Comparison of ENCODE assay signal across 8 cellular contexts in genomic region chr5:141969783-141970741, GRCh38. TPM values are rescaled to one million over a fixed set of nuclear protein-coding genes. Genes with fewer than 3 reads are reported as not detected.
DNase-seq lines count a peak whose midpoint lies in the region; ATAC-seq and TF ChIP-seq lines count a peak whose summit lies in the region.

No MANE protein-coding gene starts in this region.

- H3K4me1 Mint-ChIP-seq in CD4-positive, CD25-positive, alpha-beta regulatory T cell: peaks cover 20 to 59% (median 42%) of the 10 kb centered on the region in 4 donors

- no peaks in the 10 kb centered on the region for H3K9me3 Mint-ChIP-seq in CD4-positive, CD25-positive, alpha-beta regulatory T cell

- no peaks in the 10 kb centered on the region for H3K27me3 ChIP-seq in CD4-positive, CD25-positive, alpha-beta regulatory T cell (ENCODE audit: control insufficient read depth, insufficient read depth, low read length)
- H3K27me3 ChIP-seq in esophagus (ENCODE audit: control insufficient read depth in 1 of 2, insufficient read depth in 2 of 2, low read length in 2 of 2) (no peaks in the 10 kb centered on the region), ovary (no peaks in the 10 kb centered on the region)

- in situ Hi-C loops in SK-MEL-5 (cut with HindIII; ENCODE audit: low pct_unique_long_range_greater_than_20kb, low sequenced_read_pairs): no loop called here

- peak overlapping the region; percentile 93 for H3K27ac ChIP-seq in CD4-positive, CD25-positive, alpha-beta regulatory T cell (ENCODE audit: insufficient read depth, low read length, poor library complexity, severe bottlenecking)
- H3K27ac ChIP-seq in esophagus (ENCODE audit: low read depth in 2 of 2, low read length in 1 of 2): peak overlapping the region; percentile 97 to 98
- peak overlapping the region in 1 of 2 donors; percentile 62 for H3K27ac ChIP-seq in ovary

- no peak for TF ChIP-seq EP300 in ovary (IDR thresholded peaks at IDR 0.05)

- H3K36me3 Mint-ChIP-seq in CD4-positive, CD25-positive, alpha-beta regulatory T cell: peaks cover 17% of the 10 kb centered on the region

- peak overlapping the region; percentile 96 to 98 (median 97) for H3K27ac Mint-ChIP-seq in CD4-positive, CD25-positive, alpha-beta regulatory T cell

- no peaks in the 10 kb centered on the region for H3K27me3 Mint-ChIP-seq in CD4-positive, CD25-positive, alpha-beta regulatory T cell

- peak overlapping the region; percentile 95 to 100 (median 96) for H3K4me3 Mint-ChIP-seq in CD4-positive, CD25-positive, alpha-beta regulatory T cell

- no peak for ATAC-seq in CD4-positive, CD25-positive, alpha-beta regulatory T cell (ENCODE audit: low read depth in 2 of 2)
- peak; percentile 59 for ATAC-seq in GM19351 (IDR thresholded peaks at IDR 0.05; ENCODE audit: unreplicated experiment)
- ATAC-seq in HG03342 (IDR thresholded peaks at IDR 0.05; ENCODE audit: unreplicated experiment): peak; percentile 58

- no peak for TF ChIP-seq CTCF in ovary (IDR thresholded peaks at IDR 0.05)

- H3K4me3 ChIP-seq in CD4-positive, CD25-positive, alpha-beta regulatory T cell (ENCODE audit: low read depth, low read length): peak overlapping the region; percentile 91
- H3K4me3 ChIP-seq in esophagus (ENCODE audit: low read depth in 1 of 2, low read length in 2 of 2) (peak overlapping the region; percentile 55 to 83), ovary (peak overlapping the region; percentile 86)

- H3K9me3 ChIP-seq in CD4-positive, CD25-positive, alpha-beta regulatory T cell (ENCODE audit: control insufficient read depth in 2 of 2, low read length in 2 of 2): no peaks in the 10 kb centered on the region
- H3K9me3 ChIP-seq in esophagus (ENCODE audit: control insufficient read depth in 2 of 2, insufficient read depth in 1 of 2, low read depth in 1 of 2, low read length in 1 of 2) (no peaks in the 10 kb centered on the region), ovary (no peaks in the 10 kb centered on the region)

- peaks cover 20% of the 10 kb centered on the region for H3K4me1 ChIP-seq in CD4-positive, CD25-positive, alpha-beta regulatory T cell (ENCODE audit: control insufficient read depth, insufficient read depth, low read length, poor library complexity, severe bottlenecking)
- H3K4me1 ChIP-seq in esophagus (ENCODE audit: control insufficient read depth in 2 of 2, insufficient read depth in 2 of 2, low read length in 1 of 2) (no peaks in the 10 kb centered on the region), ovary (ENCODE audit: insufficient read depth) (peaks cover 2% of the 10 kb centered on the region)

- TF ChIP-seq POLR2A in ovary (IDR thresholded peaks at IDR 0.05): no peak

- 63 to 73% methylated on average over 2 of the region's 2 CpGs for whole genome bisulfite sequencing in esophagus, 2 donors
- WGBS in ovary, 3 donors: 21 to 51% (median 35%) methylated on average over 2 of the region's 2 CpGs

- H3K36me3 ChIP-seq in CD4-positive, CD25-positive, alpha-beta regulatory T cell (ENCODE audit: control insufficient read depth, insufficient read depth, low read length): peaks cover 13% of the 10 kb centered on the region
- H3K36me3 ChIP-seq in esophagus (ENCODE audit: control insufficient read depth in 2 of 2, insufficient read depth in 2 of 2, low read length in 1 of 2): no peaks in the 10 kb centered on the region
- H3K36me3 ChIP-seq in ovary: no peaks in the 10 kb centered on the region

- intact Hi-C loops in ovary (cut with DNase I): no loop called here

- peak in 1 of 3 donors; percentile 67 for DNase-seq in CD4-positive, CD25-positive, alpha-beta regulatory T cell
- DNase-seq in SK-MEL-5 (ENCODE audit: low read depth, low spot score) (peak; percentile 89), ovary (no peak), NCI-H748 treated with DMSO at 0.1 percent for 48 hours (lab: John Stamatoyannopoulos, UW) (no peak), mucosa of gallbladder (ENCODE audit: low spot score) (no peak)

RNA-seq across cellular contexts. Expression of gene RNF14, which starts 1.2 kb away (rescaled TPM):
- total RNA-seq in CD4-positive, CD25-positive, alpha-beta regulatory T cell: 24.4 TPM
- 10 to 100 TPM; 38.2 to 56.8 (median 48.6) TPM for polyA plus RNA-seq in CD4-positive, CD25-positive, alpha-beta regulatory T cell
- 213 and 228 TPM in 2 replicates for total RNA-seq in SK-MEL-5 (2014; rRNA removed; shearing (Covaris generic))
- polyA plus RNA-seq in SK-MEL-5 (2015; cell fraction: cytosol; rRNA removed): 77.5 and 92.9 TPM in 2 replicates
- polyA plus RNA-seq in SK-MEL-5 (2015; cell fraction: nucleus; rRNA removed): 47.1 and 54.6 TPM in 2 replicates
- 10 to 100 TPM in 1 of 2 donors, 1 to 10 TPM in 1; 7.9 to 14.8 TPM for polyA plus RNA-seq in esophagus
- total RNA-seq in ovary: 10 to 100 TPM; 26.0 to 55.4 (median 42.6) TPM
- 10 to 100 TPM; 28.7 to 74.9 TPM for polyA plus RNA-seq in ovary
- total RNA-seq in mucosa of gallbladder: 62.7 TPM

RNA-seq across cellular contexts. Expression of gene PCDH12, which starts 12.1 kb away (rescaled TPM):
- total RNA-seq in CD4-positive, CD25-positive, alpha-beta regulatory T cell: not detected
- polyA plus RNA-seq in CD4-positive, CD25-positive, alpha-beta regulatory T cell: under 1 TPM; 0.12 to 0.33 (median 0.20) TPM
- not detected in 2 replicates for total RNA-seq in SK-MEL-5 (2014; rRNA removed; shearing (Covaris generic))
- polyA plus RNA-seq in SK-MEL-5 (2015; cell fraction: cytosol; rRNA removed): 0.04 TPM in 1 of 2 replicates, not detected in the other
- polyA plus RNA-seq in SK-MEL-5 (2015; cell fraction: nucleus; rRNA removed): not detected in 2 replicates
- under 1 TPM; 0.16 to 0.40 TPM for polyA plus RNA-seq in esophagus
- 1 to 10 TPM in 5 of 7 donors, under 1 TPM in 2; 0.61 to 3.6 (median 2.1) TPM for total RNA-seq in ovary
- polyA plus RNA-seq in ovary: 10 to 100 TPM in 1 of 2 donors, 1 to 10 TPM in 1; 1.6 to 11.1 TPM
- 3.6 TPM for total RNA-seq in mucosa of gallbladder

RNA-seq across cellular contexts. Expression of gene GNPDA1, which starts 42.8 kb away (rescaled TPM):
- 7.7 TPM for total RNA-seq in CD4-positive, CD25-positive, alpha-beta regulatory T cell
- polyA plus RNA-seq in CD4-positive, CD25-positive, alpha-beta regulatory T cell: 10 to 100 TPM; 21.6 to 25.4 (median 22.9) TPM
- total RNA-seq in SK-MEL-5 (2014; rRNA removed; shearing (Covaris generic)): 206 and 211 TPM in 2 replicates
- 167 and 178 TPM in 2 replicates for polyA plus RNA-seq in SK-MEL-5 (2015; cell fraction: cytosol; rRNA removed)
- polyA plus RNA-seq in SK-MEL-5 (2015; cell fraction: nucleus; rRNA removed): 153 and 186 TPM in 2 replicates
- polyA plus RNA-seq in esophagus (1 to 10 TPM; 6.2 to 8.5 TPM), ovary (100 to 1,000 TPM in 1 of 2 donors, 10 to 100 TPM in 1; 23.2 to 108 TPM)
- total RNA-seq in ovary (10 to 100 TPM; 20.3 to 40.9 (median 35.1) TPM), mucosa of gallbladder (28.7 TPM)

RNA-seq across cellular contexts. Expression of gene DELE1, which starts 46.4 kb away (rescaled TPM):
- 88.7 TPM for total RNA-seq in CD4-positive, CD25-positive, alpha-beta regulatory T cell
- polyA plus RNA-seq in CD4-positive, CD25-positive, alpha-beta regulatory T cell: 10 to 100 TPM; 31.3 to 50.4 (median 34.3) TPM
- 67.1 and 74.3 TPM in 2 replicates for total RNA-seq in SK-MEL-5 (2014; rRNA removed; shearing (Covaris generic))
- 60.2 and 74.4 TPM in 2 replicates for polyA plus RNA-seq in SK-MEL-5 (2015; cell fraction: cytosol; rRNA removed)
- 247 and 308 TPM in 2 replicates for polyA plus RNA-seq in SK-MEL-5 (2015; cell fraction: nucleus; rRNA removed)
- polyA plus RNA-seq in esophagus: 10 to 100 TPM; 30.4 to 30.5 TPM
- total RNA-seq in ovary: 10 to 100 TPM; 42.1 to 69.8 (median 52.9) TPM
- polyA plus RNA-seq in ovary: 10 to 100 TPM; 39.0 to 43.4 TPM
- total RNA-seq in mucosa of gallbladder: 72.4 TPM

Comparison
In these comparisons a context has a peak if more than half of its experiments do, and no peak if none do; other contexts are left out.
1. ATAC-seq: peak in GM19351 (single experiment) and HG03342 (single experiment); none in CD4-positive, CD25-positive, alpha-beta regulatory T cell (0 of 2).
2. Peak in every context shown above with its lines, with median percentiles within 50 percentile points of each other: H3K4me3 ChIP-seq.